In genomic region chr16:14303654-14304394, GRCh38 we compare ENCODE assay signal across 8 cellular contexts.
DNase-seq lines count a peak whose midpoint lies in the region; ATAC-seq, FAIRE-seq and TF ChIP-seq lines count a peak whose summit lies in the region.

No MANE protein-coding gene starts in this region.

- FAIRE-seq in D721Med (lab: Jason Lieb, UNC) = no peak

- H3K27ac ChIP-seq in gastroesophageal sphincter = peak overlapping the region; percentile 48 to 95 (median 92)
- H3K27ac ChIP-seq in gastrocnemius medialis = peak overlapping the region; percentile 95 to 99 (median 98)

- intact Hi-C loops in gastrocnemius medialis (cut with DNase I; ENCODE audit: low total_unique reads) = loop anchor here (5.0 kb wide), 2 partner anchors 133 to 328 kb away; partner anchors contain the start of genes BFAR and PARN

- no peak for TF ChIP-seq CTCF in GM12865 (IDR thresholded peaks at IDR 0.05; ENCODE audit: insufficient read depth, low read depth, low read length, missing control alignments)
- TF ChIP-seq CTCF in gastroesophageal sphincter (IDR thresholded peaks at IDR 0.05) = no peak
- no peak for TF ChIP-seq CTCF in gastrocnemius medialis (IDR thresholded peaks at IDR 0.05 in 4 of 5, conservative IDR thresholded peaks at IDR 0.05 in 1 of 5)
- no peak for TF ChIP-seq CTCF in D721Med (IDR thresholded peaks at IDR 0.05; ENCODE audit: insufficient read depth, missing control alignments)

- no peaks in the 10 kb centered on the region for H3K9me3 ChIP-seq in gastroesophageal sphincter
- no peaks in the 10 kb centered on the region for H3K9me3 ChIP-seq in gastrocnemius medialis

- H3K4me3 ChIP-seq in GM12865 (ENCODE audit: low read depth, low read length) (peak overlapping the region; percentile 91), gastroesophageal sphincter (peak overlapping the region; percentile 67 to 99), gastrocnemius medialis (peak overlapping the region; percentile 85 to 99 (median 96))

- H3K9me3 Mint-ChIP-seq in T-cell = no peaks in the 10 kb centered on the region

- 32% methylated on average over 5 of the region's 30 CpGs; no CpG with 5 or more reads in 1 of the 2 donors for WGBS in gastroesophageal sphincter (ENCODE audit: low coverage in 1 of 2), 2 donors

- in situ Hi-C loops in gastrocnemius medialis (cut with MboI; ENCODE audit: low sequenced_read_pairs in 4 of 4) = loop anchor here in 3 of 4 donors (5.0 to 25.0 kb wide), 3 partner anchors 108 to 223 kb away; no protein-coding TSS in a partner anchor

- no peak for TF ChIP-seq POLR2A in gastroesophageal sphincter (IDR thresholded peaks at IDR 0.05)
- TF ChIP-seq POLR2A in gastrocnemius medialis (IDR thresholded peaks at IDR 0.05) = peak; percentile 3 to 18

- DNase-seq in GM12865 (ENCODE audit: low read depth) (peak; percentile 46), T-cell (no peak), gastrocnemius medialis (peak; percentile 47 to 74), NCI-H446 treated with DMSO at 0.1 percent for 48 hours (lab: John Stamatoyannopoulos, UW) (no peak), NCI-H1436 (lab: John Stamatoyannopoulos, UW) (no peak), D721Med (ENCODE audit: insufficient read length, low spot score) (no peak)
- no peak for DNase-seq in activated CD4-positive, alpha-beta T cell treated with anti-CD3 and anti-CD28 coated beads, Interleukin-2, amount 50 U/mL, for 4 hours

- TF ChIP-seq EP300 in gastroesophageal sphincter (IDR thresholded peaks at IDR 0.05) = no peak

- H3K4me1 ChIP-seq in gastroesophageal sphincter (peaks cover 0 to 71% (median 30%) of the 10 kb centered on the region in 3 donors), gastrocnemius medialis (peaks cover 39 to 45% of the 10 kb centered on the region in 2 donors)

- H3K4me1 Mint-ChIP-seq in T-cell = peaks cover 38 to 44% (median 39%) of the 10 kb centered on the region in 3 donors

- H3K36me3 ChIP-seq in gastroesophageal sphincter (no peaks in the 10 kb centered on the region), gastrocnemius medialis (no peaks in the 10 kb centered on the region)

- H3K36me3 Mint-ChIP-seq in T-cell = no peaks in the 10 kb centered on the region

- H3K27me3 ChIP-seq in gastroesophageal sphincter (no peaks in the 10 kb centered on the region), gastrocnemius medialis (no peaks in the 10 kb centered on the region)

- H3K27ac Mint-ChIP-seq in T-cell = no peak overlapping the region

- POLR2A ChIA-PET in T-cell (lab: Charles Lee) = interaction anchor here in 1 of 2 donors (0.6 kb wide), 1 partner anchor 200 kb away, joined by 4 read pairs; no protein-coding TSS in a partner anchor

- peaks cover 0 to 21% of the 10 kb centered on the region in 2 donors for H3K27me3 Mint-ChIP-seq in T-cell

- no peak for ATAC-seq in T-cell (replicated peaks in 1 of 4)
- ATAC-seq in gastroesophageal sphincter = no peak
- peak; percentile 6 to 8 for ATAC-seq in gastrocnemius medialis

- peak overlapping the region; percentile 70 to 85 (median 74) for H3K4me3 Mint-ChIP-seq in T-cell

- CTCF ChIA-PET in T-cell (lab: Charles Lee) = interaction anchor here in 1 of 2 donors (0.6 to 0.8 kb wide), 2 partner anchors 15 to 53 kb away, joined by 5 to 6 read pairs; no protein-coding TSS in a partner anchor

Comparison
In these comparisons a context has a peak if more than half of its experiments do, and no peak if none do; other contexts are left out.
1. DNase-seq: peak in GM12865 (single experiment) and gastrocnemius medialis (2 of 2); none in T-cell (0 of 34), NCI-H446 treated with DMSO at 0.1 percent for 48 hours (single experiment), NCI-H1436 (single experiment), D721Med (single experiment) and activated CD4-positive, alpha-beta T cell treated with anti-CD3 and anti-CD28 coated beads, Interleukin-2, amount 50 U/mL, for 4 hours (0 of 2).
2. ATAC-seq: peak in gastrocnemius medialis (2 of 2); none in T-cell (0 of 4) and gastroesophageal sphincter (single experiment).
3. POLR2A ChIP-seq: peak in gastrocnemius medialis (2 of 2); none in gastroesophageal sphincter (0 of 2).
4. Peak in every context shown above with its lines, with median percentiles within 50 percentile points of each other: H3K4me3 ChIP-seq.